In genomic region chr12:67843257-67843656, GRCh38 we compare ENCODE assay signal across 29 cellular contexts.
"Had no signal": no experiment of that assay in that cellular context is flagged by ENCODE, and none has a peak within 500 bp of the region (broad histone marks: within the 10 kb centered on the region; RNA-seq: fewer than 3 reads in every experiment).

No MANE protein-coding gene starts in this region.

- H3K27me3 ChIP-seq: neural progenitor cell, ovary, right lobe of liver, sigmoid colon, suprapubic skin, testis, tibial artery, transverse colon, upper lobe of right lung, uterus had no signal

- H3K4me3 Mint-ChIP-seq: natural killer cell; nephron; neural progenitor cell; stimulated activated memory B cell treated with anti-CD40 and anti-IgM and Interleukin-4, amounts not matched to agents 10 μg/mL and 1 μg/mL and 100 μg/mL, for 72 hours; stimulated activated naive CD8-positive, alpha-beta T cell treated with anti-CD3 and anti-CD28 coated beads, Interleukin-15, amount 100 ng/mL, for 72 hours; type B pancreatic cell had no signal

- H3K27ac Mint-ChIP-seq: natural killer cell; nephron; neural progenitor cell; progenitor cell of endocrine pancreas; stimulated activated memory B cell treated with anti-CD40 and anti-IgM and Interleukin-4, amounts not matched to agents 10 μg/mL and 1 μg/mL and 100 μg/mL, for 72 hours; stimulated activated naive CD8-positive, alpha-beta T cell treated with anti-CD3 and anti-CD28 coated beads, Interleukin-15, amount 100 ng/mL, for 72 hours; type B pancreatic cell had no signal

- H3K27me3 Mint-ChIP-seq: progenitor cell of endocrine pancreas; stimulated activated memory B cell treated with anti-CD40 and anti-IgM and Interleukin-4, amounts not matched to agents 10 μg/mL and 1 μg/mL and 100 μg/mL, for 72 hours; stimulated activated naive CD8-positive, alpha-beta T cell treated with anti-CD3 and anti-CD28 coated beads, Interleukin-15, amount 100 ng/mL, for 72 hours; type B pancreatic cell had no signal

- DNase-seq: natural killer cell; occipital lobe; ovary; posterior cingulate gyrus; psoas muscle; right cardiac atrium; right lobe of liver; sigmoid colon; small intestine; stimulated activated CD4-positive, alpha-beta T cell treated with anti-CD3 and anti-CD28 coated beads, Interleukin-15, amount 100 ng/mL, for 24 hours; stimulated activated CD4-positive, alpha-beta T cell treated with anti-CD3 and anti-CD28 coated beads, Interleukin-2, amount 100 ng/mL, for 24 hours; stimulated activated CD4-positive, alpha-beta T cell treated with anti-CD3 and anti-CD28 coated beads, Interleukin-2, amount 100 ng/mL, for 48 hours; stimulated activated CD4-positive, alpha-beta T cell treated with anti-CD3 and anti-CD28 coated beads, Interleukin-4, amount 100 ng/mL, for 24 hours; stimulated activated naive CD4-positive, alpha-beta T cell; stimulated activated naive CD8-positive, alpha-beta T cell treated with anti-CD3 and anti-CD28 coated beads, Interleukin-15, amount 100 ng/mL, for 72 hours; stimulated activated naive CD8-positive, alpha-beta T cell treated with anti-CD3 and anti-CD28 coated beads, Interleukin-15, Interleukin-2, amounts not matched to agents 100 U/mL and 50 U/mL, for 24 hours; substantia nigra; testis; tibial artery; transverse colon; upper lobe of right lung; uterus had no signal

- H3K4me1 ChIP-seq: neural progenitor cell, parathyroid adenoma, psoas muscle, sigmoid colon, suprapubic skin, testis, tibial artery, transverse colon, upper lobe of right lung, uterus had no signal

- H3K9me3 Mint-ChIP-seq: neural progenitor cell had no signal

- H3K9me3 ChIP-seq: psoas muscle, right lobe of liver, sigmoid colon, suprapubic skin, testis, uterus had no signal

- ATAC-seq: natural killer cell; psoas muscle; right cardiac atrium; right lobe of liver; stimulated activated memory B cell treated with anti-CD40 and anti-IgM and Interleukin-4, amounts not matched to agents 10 μg/mL and 1 μg/mL and 100 μg/mL, for 72 hours; stimulated activated naive CD8-positive, alpha-beta T cell treated with anti-CD3 and anti-CD28 coated beads, Interleukin-15, amount 100 ng/mL, for 72 hours; stimulated activated naive CD8-positive, alpha-beta T cell treated with anti-CD3 and anti-CD28 coated beads, Interleukin-15, Interleukin-2, amounts not matched to agents 100 U/mL and 50 U/mL, for 24 hours; upper lobe of right lung had no signal

- H3K4me2 ChIP-seq: neural progenitor cell had no signal

- H3K4me3 ChIP-seq: neural progenitor cell, ovary, psoas muscle, right lobe of liver, sigmoid colon, suprapubic skin, testis, tibial artery, transverse colon, upper lobe of right lung, uterus had no signal

- H3K36me3 ChIP-seq: neural progenitor cell, ovary, right lobe of liver, sigmoid colon, suprapubic skin, tibial artery, transverse colon, upper lobe of right lung, uterus had no signal

- H3K9ac ChIP-seq: neural progenitor cell, parathyroid adenoma had no signal

- H3K4me1 Mint-ChIP-seq: natural killer cell; nephron; neural progenitor cell; stimulated activated memory B cell treated with anti-CD40 and anti-IgM and Interleukin-4, amounts not matched to agents 10 μg/mL and 1 μg/mL and 100 μg/mL, for 72 hours; stimulated activated naive CD8-positive, alpha-beta T cell treated with anti-CD3 and anti-CD28 coated beads, Interleukin-15, amount 100 ng/mL, for 72 hours had no signal

- H3K27ac ChIP-seq: neural progenitor cell, ovary, parathyroid adenoma, psoas muscle, right lobe of liver, sigmoid colon, suprapubic skin, testis, tibial artery, transverse colon, upper lobe of right lung, uterus had no signal

- H3K36me3 Mint-ChIP-seq: neural progenitor cell, type B pancreatic cell had no signal

- H2AFZ ChIP-seq: neural progenitor cell, parathyroid adenoma had no signal
